ENCODE assay signal across 14 cellular contexts in the genomic region with DNA sequence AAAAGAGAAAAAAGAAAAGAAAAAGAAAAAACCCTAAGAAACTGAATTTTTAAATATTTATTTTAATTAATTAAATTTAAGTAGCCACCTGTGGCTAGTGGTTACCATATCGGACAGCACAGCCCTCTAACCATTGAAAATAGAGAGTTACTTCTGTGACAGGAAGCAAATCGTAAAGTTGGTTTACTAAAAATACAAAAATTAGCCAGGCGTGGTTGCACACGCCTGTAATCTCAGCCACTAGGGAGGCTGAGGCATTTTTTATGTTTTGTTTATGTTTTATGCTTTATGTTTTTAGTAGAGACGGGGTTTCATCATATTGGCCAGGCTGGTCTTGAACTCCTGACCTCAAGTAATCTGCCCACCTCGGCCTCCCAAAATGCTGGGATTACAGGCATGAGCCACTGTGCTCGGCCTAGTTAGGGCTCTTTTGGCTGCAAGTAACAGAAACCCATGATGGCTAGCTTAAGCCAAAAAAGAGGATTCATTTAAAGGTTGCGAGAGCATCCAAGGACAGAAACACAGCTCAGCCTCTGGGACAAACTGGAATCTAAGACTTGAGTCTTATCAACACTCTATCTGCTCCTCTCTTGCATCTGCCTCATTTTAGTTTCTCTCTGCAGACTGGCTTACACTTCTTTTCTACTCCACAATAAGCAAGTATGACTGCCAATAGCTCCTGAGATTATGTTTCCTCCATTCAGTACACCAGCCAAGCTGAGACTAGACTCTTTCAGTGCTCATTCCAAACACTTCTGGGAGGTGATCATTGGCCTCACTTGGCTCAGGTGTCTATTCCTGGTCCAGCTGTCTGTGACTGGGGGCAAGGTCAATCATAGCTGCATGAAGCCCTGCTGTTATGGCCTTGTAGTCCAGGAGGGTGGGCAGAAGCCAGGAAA. TPM values are rescaled to one million over a fixed set of nuclear protein-coding genes. Genes with fewer than 3 reads are reported as not detected.
DNase-seq lines count a peak whose midpoint lies in the region; ATAC-seq, FAIRE-seq and TF ChIP-seq lines count a peak whose summit lies in the region.
"Had no signal": no experiment of that assay in that cellular context is flagged by ENCODE, and none has a peak within 500 bp of the region (broad histone marks: within the 10 kb centered on the region; RNA-seq: fewer than 3 reads in every experiment).

No MANE protein-coding gene starts in this region.

- peaks cover 54% of the 10 kb centered on the region for H3K4me1 ChIP-seq in GM12878 (ENCODE audit: control insufficient read depth, insufficient read depth, low read length)

- H3K4me3 Mint-ChIP-seq in CD4-positive, alpha-beta T cell, result no peak overlapping the region
- no peak overlapping the region for H3K4me3 Mint-ChIP-seq in activated naive CD4-positive, alpha-beta T cell treated with anti-CD3 and anti-CD28 coated beads, Interleukin-2, amount 10 ng/mL, durations not matched to agents 7 days and 5 days
- no peak overlapping the region for H3K4me3 Mint-ChIP-seq in Calu3 (ENCODE audit: low read depth, unreplicated experiment)
- H3K4me3 Mint-ChIP-seq: activated T-helper 1 cell treated with anti-CD3 and anti-CD28 coated beads, Interleukin-12 subunit alpha, Interleukin-12 subunit beta, Interleukin-2, Interleukin-4 antibody, amounts not matched to agents 30 ng/mL and 10 ng/mL and 1 ng/mL, durations not matched to agents 14 hours and 24 hours and 36 hours had no signal

- TF ChIP-seq RAD21 in GM12878 (IDR thresholded peaks at IDR 0.05; ENCODE audit: insufficient read depth, low read depth, low read length), result no peak

- ATAC-seq in CD4-positive, alpha-beta T cell (ENCODE audit: poor library complexity), result no peak
- ATAC-seq in GM19397 (IDR thresholded peaks at IDR 0.05; ENCODE audit: unreplicated experiment) (peak; percentile 52), HG03135 (IDR thresholded peaks at IDR 0.05; ENCODE audit: unreplicated experiment) (peak; percentile 39), GM12878 (peak; percentile 65)
- ATAC-seq: stimulated activated naive CD8-positive, alpha-beta T cell treated with anti-CD3 and anti-CD28 coated beads, Interleukin-15, Interleukin-2, amounts not matched to agents 100 U/mL and 50 U/mL, for 24 hours had no signal

- H3K9me3 Mint-ChIP-seq in CD4-positive, alpha-beta T cell, result no peaks in the 10 kb centered on the region
- no peaks in the 10 kb centered on the region for H3K9me3 Mint-ChIP-seq in activated naive CD4-positive, alpha-beta T cell treated with anti-CD3 and anti-CD28 coated beads, Interleukin-2, amount 10 ng/mL, durations not matched to agents 7 days and 5 days
- H3K9me3 Mint-ChIP-seq in Calu3 (ENCODE audit: low read depth, unreplicated experiment), result no peaks in the 10 kb centered on the region
- H3K9me3 Mint-ChIP-seq: activated T-helper 1 cell treated with anti-CD3 and anti-CD28 coated beads, Interleukin-12 subunit alpha, Interleukin-12 subunit beta, Interleukin-2, Interleukin-4 antibody, amounts not matched to agents 30 ng/mL and 10 ng/mL and 1 ng/mL, durations not matched to agents 14 hours and 24 hours and 36 hours had no signal

- TF ChIP-seq CTCF in CD4-positive, alpha-beta T cell (IDR thresholded peaks at IDR 0.05), result no peak
- TF ChIP-seq CTCF in GM12878 (IDR thresholded peaks at IDR 0.05 in 2 of 3, conservative IDR thresholded peaks at IDR 0.05 in 1 of 3; ENCODE audit: control insufficient read depth in 2 of 3, extremely low read depth in 1 of 3, insufficient read depth in 1 of 3, low read depth in 3 of 3, low read length in 3 of 3) (no peak), Calu3 (IDR thresholded peaks at IDR 0.05; ENCODE audit: unreplicated experiment) (no peak)

- SMC1A ChIA-PET in GM12878 (lab: Charles Lee; ENCODE audit: uncharacterized antibody, unreplicated experiment), result interaction anchor here (0.7 to 1.7 kb wide), 6 partner anchors 11 to 511 kb away, joined by 3 to 11 read pairs (median 4); no protein-coding TSS in a partner anchor

- H3K9ac ChIP-seq in GM12878 (ENCODE audit: control insufficient read depth, insufficient read depth, low read length), result no peak overlapping the region

- RAD21 ChIA-PET in GM12878 (lab: Charles Lee; ENCODE audit: unreplicated experiment), result interaction anchor here (1.1 to 1.5 kb wide), 2 partner anchors 18 to 42 kb away, joined by 4 to 9 read pairs; no protein-coding TSS in a partner anchor

- no peak for FAIRE-seq in GM12878 (lab: Jason Lieb, UNC)
- FAIRE-seq: colon, TTC549 had no signal

- no peaks in the 10 kb centered on the region for H3K36me3 ChIP-seq in GM12878 (ENCODE audit: control insufficient read depth in 2 of 2, insufficient read depth in 2 of 2, low read length in 1 of 2)

- no peaks in the 10 kb centered on the region for H3K36me3 Mint-ChIP-seq in CD4-positive, alpha-beta T cell (ENCODE audit: low read depth)
- no peaks in the 10 kb centered on the region for H3K36me3 Mint-ChIP-seq in activated naive CD4-positive, alpha-beta T cell treated with anti-CD3 and anti-CD28 coated beads, Interleukin-2, amount 10 ng/mL, durations not matched to agents 7 days and 5 days
- peaks cover 8% of the 10 kb centered on the region for H3K36me3 Mint-ChIP-seq in Calu3 (ENCODE audit: insufficient read depth, unreplicated experiment)

- BruUV-seq in GM12878 (replicated peaks; lab: Mats Ljungman, UMichigan), result no TSS peak
- no TSS peak for BruUV-seq in Calu3 (replicated peaks; lab: Mats Ljungman, UMichigan)

- H3K27me3 Mint-ChIP-seq in CD4-positive, alpha-beta T cell, result no peaks in the 10 kb centered on the region
- H3K27me3 Mint-ChIP-seq in activated naive CD4-positive, alpha-beta T cell treated with anti-CD3 and anti-CD28 coated beads, Interleukin-2, amount 10 ng/mL, durations not matched to agents 7 days and 5 days, result peaks cover 13% of the 10 kb centered on the region
- no peaks in the 10 kb centered on the region for H3K27me3 Mint-ChIP-seq in Calu3 (ENCODE audit: unreplicated experiment)

- no peak for TF ChIP-seq EP300 in GM12878 (IDR thresholded peaks at IDR 0.05; ENCODE audit: borderline replicate concordance in 1 of 2, control insufficient read depth in 1 of 2, low read depth in 2 of 2, low read length in 2 of 2)

- H4K20me1 ChIP-seq in GM12878 (ENCODE audit: control insufficient read depth, insufficient read depth), result no peaks in the 10 kb centered on the region

- no peak overlapping the region for H2AFZ ChIP-seq in GM12878 (ENCODE audit: control insufficient read depth, low read depth, low read length)

- H3K9me3 ChIP-seq in CD4-positive, alpha-beta T cell (ENCODE audit: control insufficient read depth, low read length), result no peaks in the 10 kb centered on the region
- no peaks in the 10 kb centered on the region for H3K9me3 ChIP-seq in GM12878 (replicated peaks; ENCODE audit: control insufficient read depth, insufficient read depth, low read length)

- peak overlapping the region; percentile 89 for H3K4me2 ChIP-seq in GM12878 (ENCODE audit: control insufficient read depth, insufficient read depth)

- H3K4me3 ChIP-seq in GM12878, result peak overlapping the region; percentile 44; the same call in 1 of the 2 replicates

- WGBS in GM12878 (ENCODE audit: insufficient coverage, insufficient replicate concordance, low lambda C conversion rate, missing lambda C conversion rate), result 13% methylated on average over 8 of the region's 8 CpGs

- peak overlapping the region; percentile 14 for H3K27ac Mint-ChIP-seq in CD4-positive, alpha-beta T cell
- H3K27ac Mint-ChIP-seq in activated naive CD4-positive, alpha-beta T cell treated with anti-CD3 and anti-CD28 coated beads, Interleukin-2, amount 10 ng/mL, durations not matched to agents 7 days and 5 days, result no peak overlapping the region
- no peak overlapping the region for H3K27ac Mint-ChIP-seq in Calu3 (ENCODE audit: unreplicated experiment)
- H3K27ac Mint-ChIP-seq: activated T-helper 1 cell treated with anti-CD3 and anti-CD28 coated beads, Interleukin-12 subunit alpha, Interleukin-12 subunit beta, Interleukin-2, Interleukin-4 antibody, amounts not matched to agents 30 ng/mL and 10 ng/mL and 1 ng/mL, durations not matched to agents 14 hours and 24 hours and 36 hours had no signal

- in situ Hi-C loops in GM12878 (cut with MboI), result no loop called here

- TF ChIP-seq POLR2A in GM12878 (IDR thresholded peaks at IDR 0.05; ENCODE audit: low read depth, low read length), result no peak

- intact Hi-C loops in CD4-positive, alpha-beta T cell (cut with DNase I, micrococcal nuclease), result loop anchor here in 1 of 2 experiments (10.0 kb wide), 1 partner anchor 586 kb away; a partner anchor contains a TSS
- intact Hi-C loops in GM12878 (cut with micrococcal nuclease; ENCODE audit: unreplicated experiment) (loop anchor here (10.0 kb wide), 1 partner anchor 1114 kb away; a partner anchor contains a TSS), Calu3 (cut with micrococcal nuclease; ENCODE audit: unreplicated experiment) (no loop called here)

- no peaks in the 10 kb centered on the region for H3K79me2 ChIP-seq in GM12878 (ENCODE audit: control insufficient read depth, insufficient read depth, low read length)

- no peak for DNase-seq in CD4-positive, alpha-beta T cell
- no peak for DNase-seq in GM12878 (ENCODE audit: low read depth, low spot score)
- no peak for DNase-seq in activated naive CD4-positive, alpha-beta T cell treated with anti-CD3 and anti-CD28 coated beads, Interleukin-2, amount 10 ng/mL, durations not matched to agents 7 days and 5 days
- DNase-seq in Calu3, result no peak
- DNase-seq in effector CD8-positive, alpha-beta T cell (lab: John Stamatoyannopoulos, UW), result no peak
- no peak for DNase-seq in NCI-H1105 (lab: John Stamatoyannopoulos, UW)
- DNase-seq: mesenchymal stem cell; stimulated activated CD4-positive, alpha-beta T cell treated with anti-CD3 and anti-CD28 coated beads, Interleukin-12 subunit alpha, Interleukin-12 subunit beta, amount 100 ng/mL, for 4 hours; stimulated activated naive CD8-positive, alpha-beta T cell treated with anti-CD3 and anti-CD28 coated beads, Interleukin-15, Interleukin-2, amounts not matched to agents 100 U/mL and 50 U/mL, for 24 hours had no signal

- no peaks in the 10 kb centered on the region for H3K27me3 ChIP-seq in CD4-positive, alpha-beta T cell (ENCODE audit: control insufficient read depth, insufficient read depth, low read length)
- no peaks in the 10 kb centered on the region for H3K27me3 ChIP-seq in GM12878 (replicated peaks in 1 of 2; ENCODE audit: control insufficient read depth in 2 of 2, insufficient read depth in 2 of 2, low read length in 1 of 2)

- H3K4me1 Mint-ChIP-seq in CD4-positive, alpha-beta T cell (ENCODE audit: low read depth), result peaks cover 24% of the 10 kb centered on the region
- H3K4me1 Mint-ChIP-seq in activated naive CD4-positive, alpha-beta T cell treated with anti-CD3 and anti-CD28 coated beads, Interleukin-2, amount 10 ng/mL, durations not matched to agents 7 days and 5 days, result peaks cover 9% of the 10 kb centered on the region
- H3K4me1 Mint-ChIP-seq in Calu3 (ENCODE audit: low read depth, unreplicated experiment), result peaks cover 34% of the 10 kb centered on the region

- H3K27ac ChIP-seq in CD4-positive, alpha-beta T cell (ENCODE audit: low read depth, low read length), result no peak overlapping the region
- no peak overlapping the region for H3K27ac ChIP-seq in GM12878 (ENCODE audit: control insufficient read depth, insufficient read depth)

- CTCF ChIA-PET in CD4-positive, alpha-beta T cell (lab: Charles Lee), result interaction anchor here (1.0 to 1.3 kb wide), 2 partner anchors 59 to 63 kb away, joined by 3 read pairs; no protein-coding TSS in a partner anchor
- CTCF ChIA-PET in GM12878 (lab: Yijun Ruan, JAX), result interaction anchor here (0.6 to 1.8 kb wide), 6 partner anchors 18 to 146 kb away, joined by 3 to 5 read pairs (median 3); no protein-coding TSS in a partner anchor
- CTCF ChIA-PET in activated naive CD4-positive, alpha-beta T cell treated with anti-CD3 and anti-CD28 coated beads, Interleukin-2, amount 10 ng/mL, durations not matched to agents 7 days and 5 days (lab: Charles Lee), result interaction anchor here (1.0 kb wide), 1 partner anchor 63 kb away, joined by 3 read pairs; no protein-coding TSS in a partner anchor
- CTCF ChIA-PET in Calu3 (lab: Charles Lee), result no interaction called here

- POLR2A ChIA-PET in CD4-positive, alpha-beta T cell (lab: Charles Lee), result no interaction called here
- POLR2A ChIA-PET in GM12878 (lab: Charles Lee), result interaction anchor here (1.3 kb wide), 1 partner anchor 12 kb away, joined by 3 read pairs; no protein-coding TSS in a partner anchor

RNA-seq across cellular contexts. Expression of a gene that starts 6.8 kb away (rescaled TPM):
- 100 to 1,000 TPM; 121 to 130 TPM for total RNA-seq in CD4-positive, alpha-beta T cell
- total RNA-seq in GM12878 (2013; cell fraction: nucleolus; rRNA removed), result 16.8 and 19.3 TPM in 2 replicates
- 10.5 and 14.7 TPM in 2 replicates for total RNA-seq in GM12878 (2014; rRNA removed)
- 13.6 and 14.7 TPM in 2 replicates for total RNA-seq in GM12878 (2014; rRNA removed; fragmentation: Illumina TruSeq; extraction: Trizol)
- total RNA-seq in GM12878 (2021), result 14.4 and 14.8 TPM in 2 replicates
- 6.3 TPM for polyA plus RNA-seq in GM12878 (2011; ENCODE audit: low read depth)
- 4.7 and 6.5 TPM in 2 replicates for polyA plus RNA-seq in GM12878 (2011; rRNA removed)
- polyA plus RNA-seq in GM12878 (2011; cell fraction: cytosol; rRNA removed), result 2.1 and 2.5 TPM in 2 replicates
- polyA plus RNA-seq in GM12878 (2011; cell fraction: nucleus; rRNA removed), result 3.5 and 4.9 TPM in 2 replicates
- polyA plus RNA-seq in GM12878 (2012), result 6.3 and 10.8 TPM in 2 replicates
- polyA plus RNA-seq in GM12878 (2014; fragmentation: Illumina TruSeq; extraction: Trizol), result 6.0 and 9.3 TPM in 2 replicates
- 1 to 10 TPM; 2.7 to 5.7 TPM for polyA plus RNA-seq in GM12878 (2014; fragmentation: Nextera tagmentation; extraction: Ambion mirVana)
- 5.1 and 5.9 TPM in 2 replicates for polyA plus RNA-seq in GM12878 (2014; rRNA removed)
- polyA plus RNA-seq in GM12878 (2016; fragmentation: Nextera tagmentation; extraction: Ambion mirVana), result 1 to 10 TPM; 7.4 TPM
- polyA minus RNA-seq in GM12878 (2011; rRNA and poly(A)+ RNA removed), result 16.0 and 24.9 TPM in 2 replicates
- 6.8 and 8.6 TPM in 2 replicates for polyA minus RNA-seq in GM12878 (2011; cell fraction: cytosol; rRNA and poly(A)+ RNA removed)
- 3.5 and 5.7 TPM in 2 replicates for polyA minus RNA-seq in GM12878 (2011; cell fraction: nucleus; rRNA and poly(A)+ RNA removed)
- 184 and 265 TPM in 2 replicates for total RNA-seq in Calu3 (2022)
